In genomic region chr10:78410046-78410965, GRCh38 we compare ENCODE assay signal across 24 cellular contexts.
DNase-seq lines count a peak whose midpoint lies in the region; ATAC-seq and TF ChIP-seq lines count a peak whose summit lies in the region.
"Had no signal": no experiment of that assay in that cellular context is flagged by ENCODE, and none has a peak within 500 bp of the region (broad histone marks: within the 10 kb centered on the region; RNA-seq: fewer than 3 reads in every experiment).

No MANE protein-coding gene starts in this region.

- DNase-seq in WERI-Rb-1 (peak; percentile 1), islet precursor cell (peak; percentile 30), sciatic nerve (ENCODE audit: low spot score) (peak; percentile 40), mesendoderm (no peak), SK-N-DZ (ENCODE audit: low spot score) (no peak), NCI-H146 (lab: John Stamatoyannopoulos, UW) (no peak)
- DNase-seq in stimulated activated naive CD4-positive, alpha-beta T cell (lab: John Stamatoyannopoulos, UW) = no peak
- DNase-seq: Caco-2; CD4-positive, alpha-beta memory T cell; DMS79; EL; GDM1; NCI-H1092; NCI-H1417 treated with DMSO at 0.1 percent for 48 hours; NCI-H187 treated with DMSO at 0.1 percent for 48 hours; NCI-H2171 treated with DMSO at 0.1 percent for 48 hours; NCI-H524; NCI-H774; PC-3 had no signal

- no peaks in the 10 kb centered on the region for H3K9me3 ChIP-seq in WERI-Rb-1 (ENCODE audit: severe bottlenecking)
- H3K9me3 ChIP-seq: BLaER1, Caco-2 had no signal

- TF ChIP-seq CTCF in C4-2B (conservative IDR thresholded peaks at IDR 0.05) (no peak), WERI-Rb-1 (IDR thresholded peaks at IDR 0.05; ENCODE audit: low read depth, low read length) (no peak)

- H3K27me3 ChIP-seq in WERI-Rb-1 (ENCODE audit: insufficient read depth, low read depth, severe bottlenecking) = no peaks in the 10 kb centered on the region
- H3K27me3 ChIP-seq in mesendoderm (ENCODE audit: insufficient read depth, low read length, poor library complexity) = no peaks in the 10 kb centered on the region
- H3K27me3 ChIP-seq: BLaER1 had no signal

- H3K79me2 ChIP-seq in mesendoderm (ENCODE audit: control insufficient read depth, insufficient read depth, low read length) = no peaks in the 10 kb centered on the region

- no peak overlapping the region for H3K4me2 ChIP-seq in mesendoderm (ENCODE audit: low read length)
- H3K4me2 ChIP-seq: BLaER1 had no signal

- H2BK15ac ChIP-seq in mesendoderm (replicated peaks; ENCODE audit: low read depth) = no peak overlapping the region

- intact Hi-C loops in sciatic nerve (cut with DNase I) = no loop called here

- H3K27ac ChIP-seq in C4-2B = peak overlapping the region; percentile 54; the same call in 1 of the 2 replicates
- no peak overlapping the region for H3K27ac ChIP-seq in WERI-Rb-1
- no peak overlapping the region for H3K27ac ChIP-seq in mesendoderm (ENCODE audit: low read depth, low read length)
- H3K27ac ChIP-seq: BLaER1, HL-60 had no signal

- H3K79me1 ChIP-seq in mesendoderm (ENCODE audit: low read length) = no peaks in the 10 kb centered on the region

- H3K36me3 ChIP-seq in WERI-Rb-1 = no peaks in the 10 kb centered on the region
- no peaks in the 10 kb centered on the region for H3K36me3 ChIP-seq in mesendoderm (ENCODE audit: control insufficient read depth, insufficient read depth, low read length)
- H3K36me3 ChIP-seq: BLaER1 had no signal

- H3K4ac ChIP-seq in mesendoderm (ENCODE audit: low read depth, low read length) = no peak overlapping the region

- H3K4me3 ChIP-seq in WERI-Rb-1 (ENCODE audit: low read depth, low read length) (no peak overlapping the region), mesendoderm (ENCODE audit: low read length) (no peak overlapping the region)
- H3K4me3 ChIP-seq: BLaER1, GM12878 had no signal

- H4K8ac ChIP-seq in mesendoderm (ENCODE audit: low read depth, low read length) = no peak overlapping the region

- H4K5ac ChIP-seq in mesendoderm (ENCODE audit: low read length) = no peak overlapping the region

- no peak for ATAC-seq in sciatic nerve
- ATAC-seq: GM12878, PC-3, SK-N-SH treated with all-trans-retinoic acid at 6 μM for 48 hours had no signal

- no peak overlapping the region for H2BK5ac ChIP-seq in mesendoderm (ENCODE audit: low read length)

- H3K4me1 ChIP-seq in mesendoderm (ENCODE audit: control insufficient read depth, low read depth, low read length) = peaks cover 3% of the 10 kb centered on the region
- H3K4me1 ChIP-seq: Caco-2 had no signal

- no peak overlapping the region for H3K9ac ChIP-seq in mesendoderm (ENCODE audit: low read length)
- H3K9ac ChIP-seq: BLaER1 had no signal

- no peak overlapping the region for H2AK5ac ChIP-seq in mesendoderm (ENCODE audit: low read length)

- no peak overlapping the region for H2BK120ac ChIP-seq in mesendoderm (ENCODE audit: low read depth, low read length)

- H3K18ac ChIP-seq in mesendoderm (ENCODE audit: low read length) = no peak overlapping the region

- WGBS in mesendoderm (ENCODE audit: extremely low coverage, insufficient coverage, low lambda C conversion rate) = no CpG with 5 or more reads among the region's 15 CpGs

- no peak overlapping the region for H3K56ac ChIP-seq in mesendoderm (ENCODE audit: low read length)

- H3K23ac ChIP-seq in mesendoderm (ENCODE audit: low read length) = no peak overlapping the region

Comparison
In these comparisons a context has a peak if more than half of its experiments do, and no peak if none do; other contexts are left out.
1. DNase-seq: peak in WERI-Rb-1 (single experiment), islet precursor cell (single experiment) and sciatic nerve (single experiment); none in mesendoderm (single experiment), SK-N-DZ (single experiment), NCI-H146 (single experiment) and stimulated activated naive CD4-positive, alpha-beta T cell (0 of 6).